In the genomic region with DNA sequence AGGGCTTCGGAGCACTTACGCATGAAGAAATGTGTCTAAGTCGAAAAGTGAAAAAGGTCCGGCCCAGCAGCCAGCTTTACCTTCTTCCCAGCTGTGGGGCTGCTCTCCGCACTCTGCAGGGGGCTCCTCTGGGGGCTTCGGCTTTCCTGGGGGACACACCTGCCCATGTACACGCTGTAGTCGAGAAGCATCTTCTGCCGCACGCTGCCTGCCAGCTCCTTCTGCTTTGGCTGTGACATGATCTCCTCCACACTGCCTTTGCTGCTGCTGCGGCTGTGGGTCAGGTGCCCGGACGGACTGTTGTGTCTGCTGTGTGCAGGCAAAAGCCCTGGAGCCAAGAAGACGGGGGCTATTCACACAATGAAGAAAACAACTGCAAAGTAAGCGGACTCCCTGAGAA, we compare ENCODE assay signal across 22 cellular contexts.
"Had no signal": no experiment of that assay in that cellular context is flagged by ENCODE, and none has a peak within 500 bp of the region (broad histone marks: within the 10 kb centered on the region; RNA-seq: fewer than 3 reads in every experiment).

No MANE protein-coding gene starts in this region.

- H3K27ac ChIP-seq: dorsolateral prefrontal cortex, epithelial cell of prostate, esophagus squamous epithelium, ovary, suprapubic skin, thyroid gland had no signal

- H3K27ac Mint-ChIP-seq: naive B cell, nephron progenitor cell had no signal

- H3K9me3 Mint-ChIP-seq: immature natural killer cell, naive B cell, nephron progenitor cell, type B pancreatic cell had no signal

- H3K4me3 ChIP-seq: dorsolateral prefrontal cortex, esophagus squamous epithelium, lung, ovary, smooth muscle cell, suprapubic skin, thyroid gland had no signal

- H3K4me3 Mint-ChIP-seq: immature natural killer cell, nephron progenitor cell, type B pancreatic cell had no signal

- H3K4me1 Mint-ChIP-seq: naive B cell had no signal

- H3K27me3 ChIP-seq: dorsolateral prefrontal cortex, esophagus squamous epithelium, ovary, suprapubic skin, thyroid gland had no signal

- H3K9me3 ChIP-seq: esophagus squamous epithelium, ovary, suprapubic skin, thyroid gland had no signal

- H3K4me2 ChIP-seq: smooth muscle cell had no signal

- DNase-seq: cortex of kidney; dorsolateral prefrontal cortex; effector memory CD4-positive, alpha-beta T cell; esophagus squamous epithelium; foreskin fibroblast; immature natural killer cell; left cardiac atrium; left ventricle myocardium superior; mesenchymal stem cell; midbrain; naive B cell; nephron progenitor cell; ovary; right cardiac atrium; stimulated activated CD4-positive, alpha-beta T cell treated with anti-CD3 and anti-CD28 coated beads, Interleukin-2, amount 100 ng/mL, for 48 hours; stimulated activated naive CD8-positive, alpha-beta T cell treated with anti-CD3 and anti-CD28 coated beads, Interleukin-15, Interleukin-2, amounts not matched to agents 100 U/mL and 50 U/mL, for 24 hours; thyroid gland had no signal

- H3K27me3 Mint-ChIP-seq: naive B cell, type B pancreatic cell had no signal

- H3K36me3 ChIP-seq: ovary had no signal
